1 cellular context compared by ENCODE assay signal in the genomic region with DNA sequence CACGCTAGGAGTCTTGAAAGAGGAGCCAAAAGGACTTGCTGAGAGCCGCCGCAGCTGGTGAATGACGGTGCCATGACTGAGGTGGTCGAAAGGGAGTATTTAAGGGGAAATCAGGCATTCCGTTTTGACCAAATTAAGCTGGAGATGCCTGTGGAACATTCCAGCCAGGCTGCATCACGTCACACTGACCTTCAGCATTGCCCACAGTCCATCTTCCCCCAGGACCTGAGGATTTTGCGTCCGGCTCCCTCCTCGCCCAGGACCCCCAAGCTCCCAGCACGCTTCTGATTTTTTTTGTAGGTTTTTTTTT.
TF ChIP-seq lines count a peak whose summit lies in the region.

No MANE protein-coding gene starts in this region.

TF ChIP-seq in HepG2, 621 proteins besides CTCF, POLR2A, EP300 and RAD21:
- TF ChIP-seq HNRNPL (IDR thresholded peaks at IDR 0.05; ENCODE audit: low read depth, low read length) (no peak), TBX3 (IDR thresholded peaks at IDR 0.05; ENCODE audit: borderline replicate concordance) (no peak), RARA (CRISPR knock-in tag; IDR thresholded peaks at IDR 0.05) (no peak), MZF1 (CRISPR knock-in tag; IDR thresholded peaks at IDR 0.05; ENCODE audit: borderline replicate concordance) (no peak), ZNF737 (CRISPR knock-in tag; IDR thresholded peaks at IDR 0.05; ENCODE audit: borderline replicate concordance) (no peak), HNF4A (CRISPR knock-in tag; IDR thresholded peaks at IDR 0.05) (no peak)
